In the genomic region with DNA sequence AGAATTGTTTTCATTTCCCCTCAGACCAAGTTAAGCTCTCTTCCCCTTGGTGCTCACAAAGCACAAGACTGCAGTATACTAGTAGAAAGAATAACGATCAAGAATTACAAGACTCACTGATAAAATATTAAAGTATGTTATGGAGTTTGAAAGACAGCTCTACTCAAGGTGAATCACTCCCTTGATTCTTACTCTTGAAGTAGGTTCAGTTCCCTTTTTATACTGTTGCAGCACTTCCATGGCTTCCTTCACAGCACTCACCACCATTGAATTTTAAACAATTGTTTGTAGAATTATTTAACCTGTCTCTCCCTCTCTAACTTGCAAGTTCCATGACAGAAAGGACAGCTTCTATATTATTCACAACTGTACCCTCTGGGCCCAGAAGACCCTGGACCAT, we compare ENCODE assay signal across 26 cellular contexts.
"Had no signal": no experiment of that assay in that cellular context is flagged by ENCODE, and none has a peak within 500 bp of the region (broad histone marks: within the 10 kb centered on the region; RNA-seq: fewer than 3 reads in every experiment).

No MANE protein-coding gene starts in this region.

- H3K9me3 ChIP-seq: adrenal gland, ascending aorta, esophagus muscularis mucosa, testis, vagina had no signal

- H3K4me2 ChIP-seq: hepatocyte had no signal

- H3K4me3 ChIP-seq: adrenal gland, ascending aorta, esophagus muscularis mucosa, hepatocyte, lung, testis, vagina had no signal

- ATAC-seq: activated CD4-positive, alpha-beta T cell treated with anti-CD3 and anti-CD28 coated beads for 36 hours; activated CD8-positive, alpha-beta T cell treated with anti-CD3 and anti-CD28 coated beads, Interleukin-2, amount 10 ng/mL, durations not matched to agents 7 days and 5 days; activated naive CD4-positive, alpha-beta T cell treated with anti-CD3 and anti-CD28 coated beads, Interleukin-2, amount 50 U/mL, for 72 hours; left lobe of liver; natural killer cell treated with Interleukin-12 subunit alpha and Interleukin-12 subunit beta and Interleukin-15 and Interleukin-18, amount 100 ng/mL, for 72 hours; WTC11 had no signal

- DNase-seq: activated CD4-positive, alpha-beta T cell treated with anti-CD3 and anti-CD28 coated beads for 36 hours; activated CD8-positive, alpha-beta T cell treated with anti-CD3 and anti-CD28 coated beads, Interleukin-2, amount 10 ng/mL, durations not matched to agents 7 days and 5 days; activated gamma-delta T cell treated with Interleukin-2 at 50 U/mL for 16 hours; adrenal gland; brain microvascular endothelial cell; caudate nucleus; glutamatergic neuron; immature natural killer cell; retina; stimulated activated CD4-positive, alpha-beta T cell treated with anti-CD3 and anti-CD28 coated beads, Interleukin-2, amount 100 ng/mL, for 48 hours; stimulated activated CD8-positive, alpha-beta memory T cell treated with anti-CD3 and anti-CD28 coated beads, Interleukin-4, amount 100 ng/mL, for 48 hours; stimulated activated naive CD4-positive, alpha-beta T cell; testis had no signal

- H2AFZ ChIP-seq: hepatocyte had no signal

- H3K27me3 ChIP-seq: adrenal gland, ascending aorta, brain microvascular endothelial cell, esophagus muscularis mucosa, hepatocyte, testis, vagina had no signal

- H3K36me3 ChIP-seq: adrenal gland, ascending aorta, brain microvascular endothelial cell, esophagus muscularis mucosa, vagina had no signal

- H3K4me3 Mint-ChIP-seq: activated CD4-positive, alpha-beta T cell treated with anti-CD3 and anti-CD28 coated beads for 36 hours; activated CD8-positive, alpha-beta T cell treated with anti-CD3 and anti-CD28 coated beads, Interleukin-2, amount 10 ng/mL, durations not matched to agents 7 days and 5 days; immature natural killer cell; mesothelial cell of epicardium; natural killer cell treated with Interleukin-12 subunit alpha and Interleukin-12 subunit beta and Interleukin-15 and Interleukin-18, amount 100 ng/mL, for 72 hours; T-helper 2 cell treated with Interferon-gamma antibody and Interleukin-4, amounts not matched to agents 5 μg/mL and 100 μg/mL, for 36 hours; type B pancreatic cell; WTC11 had no signal

- H3K4me1 ChIP-seq: adrenal gland, ascending aorta, esophagus muscularis mucosa, testis, vagina had no signal

- H3K36me3 Mint-ChIP-seq: activated naive CD4-positive, alpha-beta T cell treated with anti-CD3 and anti-CD28 coated beads, Interleukin-2, amount 50 U/mL, for 72 hours; immature natural killer cell; natural killer cell treated with Interleukin-12 subunit alpha and Interleukin-12 subunit beta and Interleukin-15 and Interleukin-18, amount 100 ng/mL, for 72 hours; type B pancreatic cell; WTC11 had no signal

- H3K9me3 Mint-ChIP-seq: activated naive CD4-positive, alpha-beta T cell treated with anti-CD3 and anti-CD28 coated beads, Interleukin-2, amount 50 U/mL, for 72 hours; immature natural killer cell; natural killer cell treated with Interleukin-12 subunit alpha and Interleukin-12 subunit beta and Interleukin-15 and Interleukin-18, amount 100 ng/mL, for 72 hours; T-helper 2 cell treated with Interferon-gamma antibody and Interleukin-4, amounts not matched to agents 5 μg/mL and 100 μg/mL, for 36 hours; type B pancreatic cell; WTC11 had no signal

- H3K4me1 Mint-ChIP-seq: mesothelial cell of epicardium had no signal

- H3K27ac Mint-ChIP-seq: activated CD4-positive, alpha-beta T cell treated with anti-CD3 and anti-CD28 coated beads for 36 hours; activated CD8-positive, alpha-beta T cell treated with anti-CD3 and anti-CD28 coated beads, Interleukin-2, amount 10 ng/mL, durations not matched to agents 7 days and 5 days; activated naive CD4-positive, alpha-beta T cell treated with anti-CD3 and anti-CD28 coated beads, Interleukin-2, amount 50 U/mL, for 72 hours; immature natural killer cell; mesothelial cell of epicardium; natural killer cell treated with Interleukin-12 subunit alpha and Interleukin-12 subunit beta and Interleukin-15 and Interleukin-18, amount 100 ng/mL, for 72 hours; progenitor cell of endocrine pancreas; T-helper 2 cell treated with Interferon-gamma antibody and Interleukin-4, amounts not matched to agents 5 μg/mL and 100 μg/mL, for 36 hours; type B pancreatic cell; WTC11 had no signal

- H3K27ac ChIP-seq: adrenal gland, ascending aorta, brain microvascular endothelial cell, esophagus muscularis mucosa, hepatocyte, testis, vagina had no signal

- H3K27me3 Mint-ChIP-seq: activated CD4-positive, alpha-beta T cell treated with anti-CD3 and anti-CD28 coated beads for 36 hours; natural killer cell treated with Interleukin-12 subunit alpha and Interleukin-12 subunit beta and Interleukin-15 and Interleukin-18, amount 100 ng/mL, for 72 hours; progenitor cell of endocrine pancreas; type B pancreatic cell had no signal
